ENCODE assay signal across 9 cellular contexts in genomic region chr19:17338440-17339078, GRCh38. TPM values are rescaled to one million over a fixed set of nuclear protein-coding genes. Genes with fewer than 3 reads are reported as not detected.
DNase-seq lines count a peak whose midpoint lies in the region; ATAC-seq and TF ChIP-seq lines count a peak whose summit lies in the region.
"Had no signal": no experiment of that assay in that cellular context is flagged by ENCODE, and none has a peak within 500 bp of the region (broad histone marks: within the 10 kb centered on the region; RNA-seq: fewer than 3 reads in every experiment).

No MANE protein-coding gene starts in this region.

- TF ChIP-seq POLR2A in tibial nerve (IDR thresholded peaks at IDR 0.05), result no peak

- WGBS in tibial nerve, 2 donors, result 87 to 91% methylated on average over 20 to 28 of the region's 29 CpGs

- intact Hi-C loops in activated T-helper 2 cell treated with anti-CD3 and anti-CD28 coated beads, Interferon-gamma antibody, Interleukin-2, Interleukin-4, amounts not matched to agents 10 μg/mL and 5 μg/mL and 100 μg/mL, durations not matched to agents 14 hours and 24 hours and 36 hours (cut with micrococcal nuclease), result loop anchor here (5.0 kb wide), 2 partner anchors 46 to 69 kb away; partner anchors contain the start of gene BST2

- no peak for DNase-seq in activated naive CD4-positive, alpha-beta T cell treated with anti-CD3 and anti-CD28 coated beads, Interleukin-2, amount 10 ng/mL, durations not matched to agents 7 days and 5 days
- no peak for DNase-seq in activated naive CD4-positive, alpha-beta T cell (lab: John Stamatoyannopoulos, UW)
- DNase-seq in activated T-helper 2 cell treated with anti-CD3 and anti-CD28 coated beads, Interferon-gamma antibody, Interleukin-2, Interleukin-4, amounts not matched to agents 10 μg/mL and 5 μg/mL and 100 μg/mL, durations not matched to agents 14 hours and 24 hours and 36 hours (ENCODE audit: low spot score), result no peak
- DNase-seq in immature natural killer cell (no peak), tibial nerve (ENCODE audit: low spot score in 2 of 2) (no peak), GDM1 (lab: John Stamatoyannopoulos, UW) (no peak), NCI-H774 (lab: John Stamatoyannopoulos, UW) (no peak)
- DNase-seq: DMS 273 treated with DMSO at 0.1 percent for 48 hours had no signal

- ATAC-seq in HG03039 (IDR thresholded peaks at IDR 0.05; ENCODE audit: unreplicated experiment), result no peak

- TF ChIP-seq CTCF in tibial nerve (IDR thresholded peaks at IDR 0.05), result no peak

- no peak for TF ChIP-seq EP300 in tibial nerve (IDR thresholded peaks at IDR 0.05)

- CTCF ChIA-PET in activated naive CD4-positive, alpha-beta T cell treated with anti-CD3 and anti-CD28 coated beads, Interleukin-2, amount 10 ng/mL, durations not matched to agents 7 days and 5 days (lab: Charles Lee), result interaction anchor here (1.0 to 1.3 kb wide), 2 partner anchors 44 to 47 kb away, joined by 3 read pairs; no protein-coding TSS in a partner anchor

- no peaks in the 10 kb centered on the region for H3K9me3 Mint-ChIP-seq in activated naive CD4-positive, alpha-beta T cell treated with anti-CD3 and anti-CD28 coated beads, Interleukin-2, amount 10 ng/mL, durations not matched to agents 7 days and 5 days
- no peaks in the 10 kb centered on the region for H3K9me3 Mint-ChIP-seq in activated T-helper 2 cell treated with anti-CD3 and anti-CD28 coated beads, Interferon-gamma antibody, Interleukin-2, Interleukin-4, amounts not matched to agents 10 μg/mL and 5 μg/mL and 100 μg/mL, durations not matched to agents 14 hours and 24 hours and 36 hours
- no peaks in the 10 kb centered on the region for H3K9me3 Mint-ChIP-seq in immature natural killer cell

- peaks cover 0 to 32% (median 0%) of the 10 kb centered on the region in 3 donors for H3K36me3 ChIP-seq in tibial nerve

- H3K4me3 Mint-ChIP-seq in activated naive CD4-positive, alpha-beta T cell treated with anti-CD3 and anti-CD28 coated beads, Interleukin-2, amount 10 ng/mL, durations not matched to agents 7 days and 5 days, result peak overlapping the region; percentile 77
- peak overlapping the region; percentile 84 for H3K4me3 Mint-ChIP-seq in activated T-helper 2 cell treated with anti-CD3 and anti-CD28 coated beads, Interferon-gamma antibody, Interleukin-2, Interleukin-4, amounts not matched to agents 10 μg/mL and 5 μg/mL and 100 μg/mL, durations not matched to agents 14 hours and 24 hours and 36 hours (ENCODE audit: low read depth)
- H3K4me3 Mint-ChIP-seq in immature natural killer cell, result peak overlapping the region; percentile 52 to 97 (median 94)

- H3K4me1 Mint-ChIP-seq in activated naive CD4-positive, alpha-beta T cell treated with anti-CD3 and anti-CD28 coated beads, Interleukin-2, amount 10 ng/mL, durations not matched to agents 7 days and 5 days, result peaks cover 40% of the 10 kb centered on the region
- H3K4me1 Mint-ChIP-seq in activated T-helper 2 cell treated with anti-CD3 and anti-CD28 coated beads, Interferon-gamma antibody, Interleukin-2, Interleukin-4, amounts not matched to agents 10 μg/mL and 5 μg/mL and 100 μg/mL, durations not matched to agents 14 hours and 24 hours and 36 hours (ENCODE audit: low read depth), result peaks cover 10% of the 10 kb centered on the region
- H3K4me1 Mint-ChIP-seq in immature natural killer cell, result peaks cover 30 to 31% of the 10 kb centered on the region in 2 donors

- peaks cover 9% of the 10 kb centered on the region for H3K36me3 Mint-ChIP-seq in activated naive CD4-positive, alpha-beta T cell treated with anti-CD3 and anti-CD28 coated beads, Interleukin-2, amount 10 ng/mL, durations not matched to agents 7 days and 5 days
- peaks cover 16% of the 10 kb centered on the region for H3K36me3 Mint-ChIP-seq in activated T-helper 2 cell treated with anti-CD3 and anti-CD28 coated beads, Interferon-gamma antibody, Interleukin-2, Interleukin-4, amounts not matched to agents 10 μg/mL and 5 μg/mL and 100 μg/mL, durations not matched to agents 14 hours and 24 hours and 36 hours (ENCODE audit: low read depth)
- no peaks in the 10 kb centered on the region for H3K36me3 Mint-ChIP-seq in immature natural killer cell

- peak overlapping the region in 3 of 4 donors; percentile 58 to 76 (median 60) for H3K4me3 ChIP-seq in tibial nerve

- H3K4me1 ChIP-seq in tibial nerve, result peaks cover 0 to 54% (median 23%) of the 10 kb centered on the region in 4 donors

- H3K9me3 ChIP-seq in tibial nerve, result no peaks in the 10 kb centered on the region

- H3K27me3 Mint-ChIP-seq in activated naive CD4-positive, alpha-beta T cell treated with anti-CD3 and anti-CD28 coated beads, Interleukin-2, amount 10 ng/mL, durations not matched to agents 7 days and 5 days, result peaks cover 4% of the 10 kb centered on the region
- no peaks in the 10 kb centered on the region for H3K27me3 Mint-ChIP-seq in activated T-helper 2 cell treated with anti-CD3 and anti-CD28 coated beads, Interferon-gamma antibody, Interleukin-2, Interleukin-4, amounts not matched to agents 10 μg/mL and 5 μg/mL and 100 μg/mL, durations not matched to agents 14 hours and 24 hours and 36 hours (ENCODE audit: low read depth)
- peaks cover 0 to 11% (median 10%) of the 10 kb centered on the region in 3 donors for H3K27me3 Mint-ChIP-seq in immature natural killer cell (ENCODE audit: low read depth in 3 of 3)

- H3K27me3 ChIP-seq in tibial nerve, result no peaks in the 10 kb centered on the region

- H3K27ac Mint-ChIP-seq in activated naive CD4-positive, alpha-beta T cell treated with anti-CD3 and anti-CD28 coated beads, Interleukin-2, amount 10 ng/mL, durations not matched to agents 7 days and 5 days, result no peak overlapping the region
- H3K27ac Mint-ChIP-seq in activated T-helper 2 cell treated with anti-CD3 and anti-CD28 coated beads, Interferon-gamma antibody, Interleukin-2, Interleukin-4, amounts not matched to agents 10 μg/mL and 5 μg/mL and 100 μg/mL, durations not matched to agents 14 hours and 24 hours and 36 hours, result peak overlapping the region; percentile 89
- no peak overlapping the region for H3K27ac Mint-ChIP-seq in immature natural killer cell

- no peak overlapping the region for H3K27ac ChIP-seq in tibial nerve

RNA-seq across cellular contexts. Expression of gene GTPBP3, which starts 1.2 kb away (rescaled TPM):
- 62.5 and 66.5 TPM in 2 replicates for total RNA-seq in activated T-helper 2 cell treated with anti-CD3 and anti-CD28 coated beads, Interferon-gamma antibody, Interleukin-2, Interleukin-4, amounts not matched to agents 10 μg/mL and 5 μg/mL and 100 μg/mL, durations not matched to agents 14 hours and 24 hours and 36 hours
- polyA plus RNA-seq in immature natural killer cell, result 1 to 10 TPM; 2.8 to 8.8 (median 3.1) TPM
- 10 to 100 TPM; 15.9 to 59.4 (median 28.8) TPM for total RNA-seq in tibial nerve

RNA-seq across cellular contexts. Expression of gene ANO8, which starts 3.9 kb away (rescaled TPM):
- total RNA-seq in activated T-helper 2 cell treated with anti-CD3 and anti-CD28 coated beads, Interferon-gamma antibody, Interleukin-2, Interleukin-4, amounts not matched to agents 10 μg/mL and 5 μg/mL and 100 μg/mL, durations not matched to agents 14 hours and 24 hours and 36 hours, result 9.2 and 9.4 TPM in 2 replicates
- polyA plus RNA-seq in immature natural killer cell, result under 1 TPM; 0.06 to 0.40 (median 0.12) TPM
- 10 to 100 TPM; 10.7 to 23.1 (median 13.3) TPM for total RNA-seq in tibial nerve

RNA-seq across cellular contexts. Expression of gene DDA1, which starts 29.2 kb away (rescaled TPM):
- total RNA-seq in activated T-helper 2 cell treated with anti-CD3 and anti-CD28 coated beads, Interferon-gamma antibody, Interleukin-2, Interleukin-4, amounts not matched to agents 10 μg/mL and 5 μg/mL and 100 μg/mL, durations not matched to agents 14 hours and 24 hours and 36 hours, result 37.1 and 39.2 TPM in 2 replicates
- 10 to 100 TPM; 30.0 to 48.6 (median 40.6) TPM for polyA plus RNA-seq in immature natural killer cell
- total RNA-seq in tibial nerve, result 10 to 100 TPM in 1 of 4 donors, 1 to 10 TPM in 3; 5.7 to 14.7 (median 7.8) TPM

RNA-seq across cellular contexts. Expression of gene MRPL34, which starts 32.9 kb away (rescaled TPM):
- total RNA-seq in activated T-helper 2 cell treated with anti-CD3 and anti-CD28 coated beads, Interferon-gamma antibody, Interleukin-2, Interleukin-4, amounts not matched to agents 10 μg/mL and 5 μg/mL and 100 μg/mL, durations not matched to agents 14 hours and 24 hours and 36 hours, result 92.0 and 95.7 TPM in 2 replicates
- 100 to 1,000 TPM; 189 to 270 (median 197) TPM for polyA plus RNA-seq in immature natural killer cell
- total RNA-seq in tibial nerve, result 100 to 1,000 TPM; 143 to 187 (median 175) TPM

RNA-seq across cellular contexts. Expression of gene ABHD8, which starts 35.3 kb away (rescaled TPM):
- 9.9 and 10.9 TPM in 2 replicates for total RNA-seq in activated T-helper 2 cell treated with anti-CD3 and anti-CD28 coated beads, Interferon-gamma antibody, Interleukin-2, Interleukin-4, amounts not matched to agents 10 μg/mL and 5 μg/mL and 100 μg/mL, durations not matched to agents 14 hours and 24 hours and 36 hours
- 10 to 100 TPM in 1 of 3 donors, 1 to 10 TPM in 2; 7.5 to 10.3 (median 8.3) TPM for polyA plus RNA-seq in immature natural killer cell
- 10 to 100 TPM; 15.7 to 22.9 (median 19.9) TPM for total RNA-seq in tibial nerve
